ENCODE assay signal across 9 cellular contexts in the genomic region with DNA sequence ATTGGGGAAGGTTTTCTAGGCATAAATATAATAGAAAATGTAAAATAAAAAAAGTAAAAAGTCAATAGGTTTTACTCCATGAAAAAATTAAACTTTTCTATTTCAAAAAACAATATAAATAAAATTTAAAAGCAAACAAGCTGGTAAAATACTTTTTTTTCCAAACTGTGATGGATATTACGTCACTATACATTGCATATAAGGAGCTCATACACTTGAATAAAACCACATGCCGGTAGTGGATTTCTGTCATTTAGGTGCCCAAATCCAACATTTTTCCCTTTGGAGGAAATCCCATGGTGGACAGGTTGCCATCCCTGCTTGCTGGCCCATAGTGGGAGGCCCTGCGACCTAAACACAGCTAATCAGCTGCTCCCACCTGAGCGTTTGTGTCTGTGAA.
"Had no signal": no experiment of that assay in that cellular context is flagged by ENCODE, and none has a peak within 500 bp of the region (broad histone marks: within the 10 kb centered on the region; RNA-seq: fewer than 3 reads in every experiment).

No MANE protein-coding gene starts in this region.

- H3K4me3 ChIP-seq: GM23338, HAP-1, K562 had no signal

- H3K27ac ChIP-seq: HL-60 had no signal

- H3K9me3 ChIP-seq: HAP-1 had no signal

- H3K4me1 Mint-ChIP-seq: GM23338 had no signal

- DNase-seq: H7, HFFc6, IMR-90, KG1 had no signal

- H3K36me3 ChIP-seq: HAP-1 had no signal

- H3K4me1 ChIP-seq: HAP-1 had no signal

- ATAC-seq: GM23338, HCT116, K562 had no signal

- FAIRE-seq: K562 had no signal

- H2AFZ ChIP-seq: GM23338 had no signal

- H3K4me2 ChIP-seq: GM23338 had no signal

- H3K4me3 Mint-ChIP-seq: GM23338, HFFc6 had no signal

- H3K27ac Mint-ChIP-seq: GM23338, HFFc6 had no signal

- H3K9me3 Mint-ChIP-seq: HFFc6 had no signal
